Comparison of ENCODE assay signal across 8 cellular contexts in genomic region chr7:4631664-4632171, GRCh38. TPM values are rescaled to one million over a fixed set of nuclear protein-coding genes. Genes with fewer than 3 reads are reported as not detected.
DNase-seq lines count a peak whose midpoint lies in the region; TF ChIP-seq lines count a peak whose summit lies in the region.

No MANE protein-coding gene starts in this region.

- no peaks in the 10 kb centered on the region for H3K36me3 ChIP-seq in H7 (replicated peaks; ENCODE audit: control insufficient read depth, insufficient read depth, low read length)

- DNase-seq in H7: peak; percentile 84
- DNase-seq in NCI-H226: peak; percentile 97
- DNase-seq in hippocampal formation (lab: John Stamatoyannopoulos, UW): peak; percentile 65 to 77
- DNase-seq in retina: peak; percentile 89
- no peak for DNase-seq in immature natural killer cell
- no peak for DNase-seq in activated T-helper 2 cell treated with anti-CD3 and anti-CD28 coated beads, Interferon-gamma antibody, Interleukin-2, Interleukin-4, amounts not matched to agents 10 μg/mL and 5 μg/mL and 100 μg/mL, durations not matched to agents 14 hours and 24 hours and 36 hours (ENCODE audit: low spot score)
- DNase-seq in NCI-H1105 (lab: John Stamatoyannopoulos, UW): no peak

- H3K9me3 Mint-ChIP-seq in brain (peaks cover 0 to 2% (median 0%) of the 10 kb centered on the region in 5 experiments), immature natural killer cell (no peaks in the 10 kb centered on the region)
- no peaks in the 10 kb centered on the region for H3K9me3 Mint-ChIP-seq in activated T-helper 2 cell treated with anti-CD3 and anti-CD28 coated beads, Interferon-gamma antibody, Interleukin-2, Interleukin-4, amounts not matched to agents 10 μg/mL and 5 μg/mL and 100 μg/mL, durations not matched to agents 14 hours and 24 hours and 36 hours

- TF ChIP-seq CTCF in brain (conservative IDR thresholded peaks at IDR 0.05): peak; percentile 78 to 86

- intact Hi-C loops in activated T-helper 2 cell treated with anti-CD3 and anti-CD28 coated beads, Interferon-gamma antibody, Interleukin-2, Interleukin-4, amounts not matched to agents 10 μg/mL and 5 μg/mL and 100 μg/mL, durations not matched to agents 14 hours and 24 hours and 36 hours (cut with micrococcal nuclease): no loop called here

- H3K27me3 ChIP-seq in H7 (ENCODE audit: control insufficient read depth, insufficient read depth, low read length): peaks cover 17% of the 10 kb centered on the region; the same call in 1 of the 2 replicates

- H3K27ac Mint-ChIP-seq in brain (peak overlapping the region; percentile 79 to 94 (median 88)), immature natural killer cell (no peak overlapping the region)
- no peak overlapping the region for H3K27ac Mint-ChIP-seq in activated T-helper 2 cell treated with anti-CD3 and anti-CD28 coated beads, Interferon-gamma antibody, Interleukin-2, Interleukin-4, amounts not matched to agents 10 μg/mL and 5 μg/mL and 100 μg/mL, durations not matched to agents 14 hours and 24 hours and 36 hours

- H3K36me3 Mint-ChIP-seq in brain (no peaks in the 10 kb centered on the region), immature natural killer cell (no peaks in the 10 kb centered on the region)
- H3K36me3 Mint-ChIP-seq in activated T-helper 2 cell treated with anti-CD3 and anti-CD28 coated beads, Interferon-gamma antibody, Interleukin-2, Interleukin-4, amounts not matched to agents 10 μg/mL and 5 μg/mL and 100 μg/mL, durations not matched to agents 14 hours and 24 hours and 36 hours (ENCODE audit: low read depth): no peaks in the 10 kb centered on the region

- no peak overlapping the region for H3K4me3 ChIP-seq in H7 (ENCODE audit: insufficient read depth, low read depth, low read length)

- peak overlapping the region; percentile 71 to 79 (median 74) for H3K4me3 Mint-ChIP-seq in brain
- no peak overlapping the region for H3K4me3 Mint-ChIP-seq in immature natural killer cell
- H3K4me3 Mint-ChIP-seq in activated T-helper 2 cell treated with anti-CD3 and anti-CD28 coated beads, Interferon-gamma antibody, Interleukin-2, Interleukin-4, amounts not matched to agents 10 μg/mL and 5 μg/mL and 100 μg/mL, durations not matched to agents 14 hours and 24 hours and 36 hours (ENCODE audit: low read depth): no peak overlapping the region

- H3K4me1 Mint-ChIP-seq in brain (peaks cover 24% of the 10 kb centered on the region), immature natural killer cell (no peaks in the 10 kb centered on the region)
- no peaks in the 10 kb centered on the region for H3K4me1 Mint-ChIP-seq in activated T-helper 2 cell treated with anti-CD3 and anti-CD28 coated beads, Interferon-gamma antibody, Interleukin-2, Interleukin-4, amounts not matched to agents 10 μg/mL and 5 μg/mL and 100 μg/mL, durations not matched to agents 14 hours and 24 hours and 36 hours (ENCODE audit: low read depth)

- H3K27me3 Mint-ChIP-seq in brain (peaks cover 2% of the 10 kb centered on the region), immature natural killer cell (ENCODE audit: low read depth in 3 of 3) (peaks cover 3 to 5% (median 4%) of the 10 kb centered on the region in 3 donors)
- H3K27me3 Mint-ChIP-seq in activated T-helper 2 cell treated with anti-CD3 and anti-CD28 coated beads, Interferon-gamma antibody, Interleukin-2, Interleukin-4, amounts not matched to agents 10 μg/mL and 5 μg/mL and 100 μg/mL, durations not matched to agents 14 hours and 24 hours and 36 hours (ENCODE audit: low read depth): no peaks in the 10 kb centered on the region

RNA-seq across cellular contexts. Expression of gene FOXK1, which starts 50.4 kb away (rescaled TPM):
- 20.4 and 23.1 TPM in 2 replicates for total RNA-seq in H7 (2014; rRNA removed; shearing (Covaris generic))
- polyA plus RNA-seq in brain (ENCODE audit: insufficient read depth, low read depth, low replicate concordance): 8.0 TPM
- 1 to 10 TPM; 1.1 to 3.4 (median 1.5) TPM for polyA plus RNA-seq in immature natural killer cell
- total RNA-seq in activated T-helper 2 cell treated with anti-CD3 and anti-CD28 coated beads, Interferon-gamma antibody, Interleukin-2, Interleukin-4, amounts not matched to agents 10 μg/mL and 5 μg/mL and 100 μg/mL, durations not matched to agents 14 hours and 24 hours and 36 hours: 35.6 TPM in 2 replicates

Comparison
In these comparisons a context has a peak if more than half of its experiments do, and no peak if none do; other contexts are left out.
1. DNase-seq: peak in H7 (single experiment), NCI-H226 (single experiment), hippocampal formation (2 of 2) and retina (single experiment); none in immature natural killer cell (0 of 3), activated T-helper 2 cell treated with anti-CD3 and anti-CD28 coated beads, Interferon-gamma antibody, Interleukin-2, Interleukin-4, amounts not matched to agents 10 μg/mL and 5 μg/mL and 100 μg/mL, durations not matched to agents 14 hours and 24 hours and 36 hours (single experiment) and NCI-H1105 (single experiment).
2. H3K27ac Mint-ChIP-seq: peak in brain (5 of 5); none in immature natural killer cell (0 of 6) and activated T-helper 2 cell treated with anti-CD3 and anti-CD28 coated beads, Interferon-gamma antibody, Interleukin-2, Interleukin-4, amounts not matched to agents 10 μg/mL and 5 μg/mL and 100 μg/mL, durations not matched to agents 14 hours and 24 hours and 36 hours (single experiment).
3. H3K4me3 Mint-ChIP-seq: peak in brain (5 of 5); none in immature natural killer cell (0 of 5) and activated T-helper 2 cell treated with anti-CD3 and anti-CD28 coated beads, Interferon-gamma antibody, Interleukin-2, Interleukin-4, amounts not matched to agents 10 μg/mL and 5 μg/mL and 100 μg/mL, durations not matched to agents 14 hours and 24 hours and 36 hours (single experiment).